In genomic region chr22:20853236-20853660, GRCh38 we compare ENCODE assay signal across 1 cellular context.
TF ChIP-seq lines count a peak whose summit lies in the region.

No MANE protein-coding gene starts in this region.

TF ChIP-seq in GM23338, 12 proteins besides CTCF, POLR2A, EP300 and RAD21 (continued from another document):
- TF ChIP-seq NANOG (IDR thresholded peaks at IDR 0.05; ENCODE audit: borderline replicate concordance) (no peak), ZNF114 (CRISPR knock-in tag; IDR thresholded peaks at IDR 0.05) (no peak), EZH2 (IDR thresholded peaks at IDR 0.05; ENCODE audit: low read depth, unreplicated experiment) (no peak), ZNF331 (CRISPR knock-in tag; IDR thresholded peaks at IDR 0.05; ENCODE audit: low read depth) (no peak), STAT1 (IDR thresholded peaks at IDR 0.05; ENCODE audit: unreplicated experiment) (no peak), EZH2phosphoT487 (IDR thresholded peaks at IDR 0.05; ENCODE audit: unreplicated experiment) (no peak), REST (IDR thresholded peaks at IDR 0.05; ENCODE audit: unreplicated experiment) (no peak)
- TF ChIP-seq, protein P1, sequence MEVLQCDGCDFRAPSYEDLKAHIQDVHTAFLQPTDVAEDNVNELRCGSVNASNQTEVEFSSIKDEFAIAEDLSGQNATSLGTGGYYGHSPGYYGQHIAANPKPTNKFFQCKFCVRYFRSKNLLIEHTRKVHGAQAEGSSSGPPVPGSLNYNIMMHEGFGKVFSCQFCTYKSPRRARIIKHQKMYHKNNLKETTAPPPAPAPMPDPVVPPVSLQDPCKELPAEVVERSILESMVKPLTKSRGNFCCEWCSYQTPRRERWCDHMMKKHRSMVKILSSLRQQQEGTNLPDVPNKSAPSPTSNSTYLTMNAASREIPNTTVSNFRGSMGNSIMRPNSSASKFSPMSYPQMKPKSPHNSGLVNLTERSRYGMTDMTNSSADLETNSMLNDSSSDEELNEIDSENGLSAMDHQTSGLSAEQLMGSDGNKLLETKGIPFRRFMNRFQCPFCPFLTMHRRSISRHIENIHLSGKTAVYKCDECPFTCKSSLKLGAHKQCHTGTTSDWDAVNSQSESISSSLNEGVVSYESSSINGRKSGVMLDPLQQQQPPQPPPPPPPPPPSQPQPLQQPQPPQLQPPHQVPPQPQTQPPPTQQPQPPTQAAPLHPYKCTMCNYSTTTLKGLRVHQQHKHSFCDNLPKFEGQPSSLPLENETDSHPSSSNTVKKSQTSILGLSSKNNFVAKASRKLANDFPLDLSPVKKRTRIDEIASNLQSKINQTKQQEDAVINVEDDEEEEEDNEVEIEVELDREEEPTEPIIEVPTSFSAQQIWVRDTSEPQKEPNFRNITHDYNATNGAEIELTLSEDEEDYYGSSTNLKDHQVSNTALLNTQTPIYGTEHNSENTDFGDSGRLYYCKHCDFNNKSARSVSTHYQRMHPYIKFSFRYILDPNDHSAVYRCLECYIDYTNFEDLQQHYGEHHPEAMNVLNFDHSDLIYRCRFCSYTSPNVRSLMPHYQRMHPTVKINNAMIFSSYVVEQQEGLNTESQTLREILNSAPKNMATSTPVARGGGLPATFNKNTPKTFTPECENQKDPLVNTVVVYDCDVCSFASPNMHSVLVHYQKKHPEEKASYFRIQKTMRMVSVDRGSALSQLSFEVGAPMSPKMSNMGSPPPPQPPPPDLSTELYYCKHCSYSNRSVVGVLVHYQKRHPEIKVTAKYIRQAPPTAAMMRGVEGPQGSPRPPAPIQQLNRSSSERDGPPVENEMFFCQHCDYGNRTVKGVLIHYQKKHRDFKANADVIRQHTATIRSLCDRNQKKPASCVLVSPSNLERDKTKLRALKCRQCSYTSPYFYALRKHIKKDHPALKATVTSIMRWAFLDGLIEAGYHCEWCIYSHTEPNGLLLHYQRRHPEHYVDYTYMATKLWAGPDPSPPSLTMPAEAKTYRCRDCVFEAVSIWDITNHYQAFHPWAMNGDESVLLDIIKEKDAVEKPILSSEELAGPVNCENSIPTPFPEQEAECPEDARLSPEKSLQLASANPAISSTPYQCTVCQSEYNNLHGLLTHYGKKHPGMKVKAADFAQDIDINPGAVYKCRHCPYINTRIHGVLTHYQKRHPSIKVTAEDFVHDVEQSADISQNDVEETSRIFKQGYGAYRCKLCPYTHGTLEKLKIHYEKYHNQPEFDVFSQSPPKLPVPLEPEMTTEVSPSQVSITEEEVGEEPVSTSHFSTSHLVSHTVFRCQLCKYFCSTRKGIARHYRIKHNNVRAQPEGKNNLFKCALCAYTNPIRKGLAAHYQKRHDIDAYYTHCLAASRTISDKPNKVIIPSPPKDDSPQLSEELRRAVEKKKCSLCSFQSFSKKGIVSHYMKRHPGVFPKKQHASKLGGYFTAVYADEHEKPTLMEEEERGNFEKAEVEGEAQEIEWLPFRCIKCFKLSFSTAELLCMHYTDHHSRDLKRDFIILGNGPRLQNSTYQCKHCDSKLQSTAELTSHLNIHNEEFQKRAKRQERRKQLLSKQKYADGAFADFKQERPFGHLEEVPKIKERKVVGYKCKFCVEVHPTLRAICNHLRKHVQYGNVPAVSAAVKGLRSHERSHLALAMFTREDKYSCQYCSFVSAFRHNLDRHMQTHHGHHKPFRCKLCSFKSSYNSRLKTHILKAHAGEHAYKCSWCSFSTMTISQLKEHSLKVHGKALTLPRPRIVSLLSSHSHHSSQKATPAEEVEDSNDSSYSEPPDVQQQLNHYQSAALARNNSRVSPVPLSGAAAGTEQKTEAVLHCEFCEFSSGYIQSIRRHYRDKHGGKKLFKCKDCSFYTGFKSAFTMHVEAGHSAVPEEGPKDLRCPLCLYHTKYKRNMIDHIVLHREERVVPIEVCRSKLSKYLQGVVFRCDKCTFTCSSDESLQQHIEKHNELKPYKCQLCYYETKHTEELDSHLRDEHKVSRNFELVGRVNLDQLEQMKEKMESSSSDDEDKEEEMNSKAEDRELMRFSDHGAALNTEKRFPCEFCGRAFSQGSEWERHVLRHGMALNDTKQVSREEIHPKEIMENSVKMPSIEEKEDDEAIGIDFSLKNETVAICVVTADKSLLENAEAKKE (CRISPR knock-in tag; IDR thresholded peaks at IDR 0.05): no peak
- TF ChIP-seq, protein P2, sequence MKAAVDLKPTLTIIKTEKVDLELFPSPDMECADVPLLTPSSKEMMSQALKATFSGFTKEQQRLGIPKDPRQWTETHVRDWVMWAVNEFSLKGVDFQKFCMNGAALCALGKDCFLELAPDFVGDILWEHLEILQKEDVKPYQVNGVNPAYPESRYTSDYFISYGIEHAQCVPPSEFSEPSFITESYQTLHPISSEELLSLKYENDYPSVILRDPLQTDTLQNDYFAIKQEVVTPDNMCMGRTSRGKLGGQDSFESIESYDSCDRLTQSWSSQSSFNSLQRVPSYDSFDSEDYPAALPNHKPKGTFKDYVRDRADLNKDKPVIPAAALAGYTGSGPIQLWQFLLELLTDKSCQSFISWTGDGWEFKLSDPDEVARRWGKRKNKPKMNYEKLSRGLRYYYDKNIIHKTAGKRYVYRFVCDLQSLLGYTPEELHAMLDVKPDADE (IDR thresholded peaks at IDR 0.05): no peak
TF ChIP-seq in GM23338: peak in this region for 0.
